32 cellular contexts compared by ENCODE assay signal in genomic region chr3:130973401-130973800, GRCh38.
"Had no signal": no experiment of that assay in that cellular context is flagged by ENCODE, and none has a peak within 500 bp of the region (broad histone marks: within the 10 kb centered on the region; RNA-seq: fewer than 3 reads in every experiment).

No MANE protein-coding gene starts in this region.

- H3K4me1 ChIP-seq: esophagus muscularis mucosa had no signal

- H3K27me3 Mint-ChIP-seq: activated B cell treated with CpG ODN at 0.5 μM for 24 hours; activated CD4-positive, alpha-beta memory T cell treated with anti-CD3 and anti-CD28 coated beads for 36 hours; activated CD4-positive, alpha-beta T cell treated with anti-CD3 and anti-CD28 coated beads for 36 hours; activated CD4-positive, alpha-beta T cell treated with anti-CD3 and anti-CD28 coated beads, Interleukin-2, amount 10 ng/mL, durations not matched to agents 24 days and 14 days; activated CD8-positive, alpha-beta memory T cell treated with anti-CD3 and anti-CD28 coated beads, Interleukin-2, amount 10 ng/mL, durations not matched to agents 7 days and 5 days; activated naive CD4-positive, alpha-beta T cell treated with anti-CD3 and anti-CD28 coated beads, Interleukin-2, amount 10 ng/mL, durations not matched to agents 7 days and 5 days; activated naive CD8-positive, alpha-beta T cell treated with anti-CD3 and anti-CD28 coated beads, Interleukin-2, amount 10 ng/mL, durations not matched to agents 7 days and 5 days; central memory CD8-positive, alpha-beta T cell; dendritic cell treated with granulocyte-macrophage colony-stimulating factor and Interleukin-4, amounts not matched to agents 40 ng/mL and 50 ng/mL, for 4 days; T-cell had no signal

- DNase-seq: activated B cell treated with CpG ODN at 0.5 μM for 24 hours; activated CD4-positive, alpha-beta memory T cell treated with anti-CD3 and anti-CD28 coated beads for 36 hours; activated CD4-positive, alpha-beta T cell treated with anti-CD3 and anti-CD28 coated beads for 36 hours; activated CD4-positive, alpha-beta T cell treated with anti-CD3 and anti-CD28 coated beads, Interleukin-2, amount 10 ng/mL, durations not matched to agents 24 days and 14 days; activated CD4-positive, CD25-positive, alpha-beta regulatory T cell treated with anti-CD3 and anti-CD28 coated beads, Interleukin-2, amount 50 U/mL, for 72 hours; activated CD8-positive, alpha-beta memory T cell treated with anti-CD3 and anti-CD28 coated beads, Interleukin-2, amount 10 ng/mL, durations not matched to agents 7 days and 5 days; activated CD8-positive, alpha-beta memory T cell treated with anti-CD3 and anti-CD28 coated beads, Interleukin-2, amount 50 U/mL, for 4 hours; activated CD8-positive, alpha-beta T cell treated with anti-CD3 and anti-CD28 coated beads, Interleukin-2, amount 10 ng/mL, durations not matched to agents 7 days and 5 days; activated gamma-delta T cell; activated naive CD4-positive, alpha-beta T cell; activated naive CD4-positive, alpha-beta T cell treated with anti-CD3 and anti-CD28 coated beads, Interleukin-2, amount 10 ng/mL, durations not matched to agents 7 days and 5 days; activated naive CD8-positive, alpha-beta T cell treated with anti-CD3 and anti-CD28 coated beads, Interleukin-2, amount 10 ng/mL, durations not matched to agents 7 days and 5 days; activated T-cell treated with anti-CD3 and anti-CD28 coated beads, Interleukin-2, amount 50 U/mL, for 1 hour; activated T-cell treated with anti-CD3 and anti-CD28 coated beads, Interleukin-2, amount 50 U/mL, for 48 hours; brain microvascular endothelial cell; effector memory CD4-positive, alpha-beta T cell; erythroblast; foreskin fibroblast; head of caudate nucleus; SW 1271; T-cell; T1000; WERI-Rb-1 had no signal

- ATAC-seq: activated CD4-positive, alpha-beta T cell treated with anti-CD3 and anti-CD28 coated beads for 36 hours; activated CD8-positive, alpha-beta memory T cell treated with anti-CD3 and anti-CD28 coated beads, Interleukin-2, amount 10 ng/mL, durations not matched to agents 7 days and 5 days; activated CD8-positive, alpha-beta T cell treated with anti-CD3 and anti-CD28 coated beads, Interleukin-2, amount 10 ng/mL, durations not matched to agents 7 days and 5 days; activated naive CD4-positive, alpha-beta T cell treated with anti-CD3 and anti-CD28 coated beads, Interleukin-2, amount 50 U/mL, for 72 hours; T-cell had no signal

- H3K4me3 ChIP-seq: coronary artery, dorsolateral prefrontal cortex, esophagus muscularis mucosa had no signal

- H3K9me3 Mint-ChIP-seq: activated CD4-positive, alpha-beta memory T cell treated with anti-CD3 and anti-CD28 coated beads for 36 hours; activated CD4-positive, alpha-beta T cell treated with anti-CD3 and anti-CD28 coated beads, Interleukin-2, amount 10 ng/mL, durations not matched to agents 24 days and 14 days; activated naive CD4-positive, alpha-beta T cell treated with anti-CD3 and anti-CD28 coated beads, Interleukin-2, amount 10 ng/mL, durations not matched to agents 7 days and 5 days; activated naive CD4-positive, alpha-beta T cell treated with anti-CD3 and anti-CD28 coated beads, Interleukin-2, amount 50 U/mL, for 72 hours; activated naive CD8-positive, alpha-beta T cell treated with anti-CD3 and anti-CD28 coated beads, Interleukin-2, amount 10 ng/mL, durations not matched to agents 7 days and 5 days; activated T-helper 1 cell treated with anti-CD3 and anti-CD28 coated beads, Interleukin-12 subunit alpha, Interleukin-12 subunit beta, Interleukin-2, Interleukin-4 antibody, amounts not matched to agents 30 ng/mL and 10 ng/mL and 1 ng/mL, durations not matched to agents 14 hours and 24 hours and 36 hours; central memory CD8-positive, alpha-beta T cell; dendritic cell treated with granulocyte-macrophage colony-stimulating factor and Interleukin-4, amounts not matched to agents 40 ng/mL and 50 ng/mL, for 4 days; T-helper 1 cell treated with Interleukin-12 subunit alpha and Interleukin-12 subunit beta and Interleukin-4 antibody, amounts not matched to agents 30 μg/mL and 1 μg/mL, for 36 hours; T-helper 2 cell treated with Interferon-gamma antibody and Interleukin-4, amounts not matched to agents 5 μg/mL and 100 μg/mL, for 36 hours had no signal

- H3K4me1 Mint-ChIP-seq: activated B cell treated with CpG ODN at 0.5 μM for 24 hours; activated naive CD4-positive, alpha-beta T cell treated with anti-CD3 and anti-CD28 coated beads, Interleukin-2, amount 10 ng/mL, durations not matched to agents 7 days and 5 days; activated naive CD8-positive, alpha-beta T cell treated with anti-CD3 and anti-CD28 coated beads, Interleukin-2, amount 10 ng/mL, durations not matched to agents 7 days and 5 days; central memory CD8-positive, alpha-beta T cell; T-cell had no signal

- H3K27ac Mint-ChIP-seq: activated B cell treated with CpG ODN at 0.5 μM for 24 hours; activated CD4-positive, alpha-beta memory T cell treated with anti-CD3 and anti-CD28 coated beads for 36 hours; activated CD4-positive, alpha-beta T cell treated with anti-CD3 and anti-CD28 coated beads for 36 hours; activated CD4-positive, alpha-beta T cell treated with anti-CD3 and anti-CD28 coated beads, Interleukin-2, amount 10 ng/mL, durations not matched to agents 24 days and 14 days; activated CD8-positive, alpha-beta memory T cell treated with anti-CD3 and anti-CD28 coated beads, Interleukin-2, amount 10 ng/mL, durations not matched to agents 7 days and 5 days; activated CD8-positive, alpha-beta T cell treated with anti-CD3 and anti-CD28 coated beads, Interleukin-2, amount 10 ng/mL, durations not matched to agents 7 days and 5 days; activated naive CD4-positive, alpha-beta T cell treated with anti-CD3 and anti-CD28 coated beads, Interleukin-2, amount 50 U/mL, for 72 hours; activated naive CD8-positive, alpha-beta T cell treated with anti-CD3 and anti-CD28 coated beads, Interleukin-2, amount 10 ng/mL, durations not matched to agents 7 days and 5 days; activated T-helper 1 cell treated with anti-CD3 and anti-CD28 coated beads, Interleukin-12 subunit alpha, Interleukin-12 subunit beta, Interleukin-2, Interleukin-4 antibody, amounts not matched to agents 30 ng/mL and 10 ng/mL and 1 ng/mL, durations not matched to agents 14 hours and 24 hours and 36 hours; dendritic cell treated with granulocyte-macrophage colony-stimulating factor and Interleukin-4, amounts not matched to agents 40 ng/mL and 50 ng/mL, for 4 days; T-helper 1 cell treated with Interleukin-12 subunit alpha and Interleukin-12 subunit beta and Interleukin-4 antibody, amounts not matched to agents 30 μg/mL and 1 μg/mL, for 36 hours; T-helper 2 cell treated with Interferon-gamma antibody and Interleukin-4, amounts not matched to agents 5 μg/mL and 100 μg/mL, for 36 hours had no signal

- H3K9me3 ChIP-seq: esophagus muscularis mucosa had no signal

- H3K4me3 Mint-ChIP-seq: activated B cell treated with CpG ODN at 0.5 μM for 24 hours; activated CD4-positive, alpha-beta memory T cell treated with anti-CD3 and anti-CD28 coated beads for 36 hours; activated CD4-positive, alpha-beta T cell treated with anti-CD3 and anti-CD28 coated beads for 36 hours; activated CD4-positive, alpha-beta T cell treated with anti-CD3 and anti-CD28 coated beads, Interleukin-2, amount 10 ng/mL, durations not matched to agents 24 days and 14 days; activated CD8-positive, alpha-beta memory T cell treated with anti-CD3 and anti-CD28 coated beads, Interleukin-2, amount 10 ng/mL, durations not matched to agents 7 days and 5 days; activated CD8-positive, alpha-beta T cell treated with anti-CD3 and anti-CD28 coated beads, Interleukin-2, amount 10 ng/mL, durations not matched to agents 7 days and 5 days; activated naive CD4-positive, alpha-beta T cell treated with anti-CD3 and anti-CD28 coated beads, Interleukin-2, amount 10 ng/mL, durations not matched to agents 7 days and 5 days; activated naive CD8-positive, alpha-beta T cell treated with anti-CD3 and anti-CD28 coated beads, Interleukin-2, amount 10 ng/mL, durations not matched to agents 7 days and 5 days; activated T-helper 1 cell treated with anti-CD3 and anti-CD28 coated beads, Interleukin-12 subunit alpha, Interleukin-12 subunit beta, Interleukin-2, Interleukin-4 antibody, amounts not matched to agents 30 ng/mL and 10 ng/mL and 1 ng/mL, durations not matched to agents 14 hours and 24 hours and 36 hours; central memory CD8-positive, alpha-beta T cell; dendritic cell treated with granulocyte-macrophage colony-stimulating factor and Interleukin-4, amounts not matched to agents 40 ng/mL and 50 ng/mL, for 4 days; T-cell; T-helper 1 cell treated with Interleukin-12 subunit alpha and Interleukin-12 subunit beta and Interleukin-4 antibody, amounts not matched to agents 30 μg/mL and 1 μg/mL, for 36 hours; T-helper 2 cell treated with Interferon-gamma antibody and Interleukin-4, amounts not matched to agents 5 μg/mL and 100 μg/mL, for 36 hours had no signal

- H3K27me3 ChIP-seq: brain microvascular endothelial cell, dorsolateral prefrontal cortex, esophagus muscularis mucosa had no signal

- H3K27ac ChIP-seq: brain microvascular endothelial cell, coronary artery, esophagus muscularis mucosa, WERI-Rb-1 had no signal
